ENCODE assay signal across 8 cellular contexts in genomic region chr2:60484080-60484737, GRCh38.
DNase-seq lines count a peak whose midpoint lies in the region; ATAC-seq and TF ChIP-seq lines count a peak whose summit lies in the region.

No MANE protein-coding gene starts in this region.

- H3K23ac ChIP-seq in mesendoderm (ENCODE audit: low read length), result no peak overlapping the region

- no peak overlapping the region for H3K4ac ChIP-seq in mesendoderm (ENCODE audit: low read depth, low read length)

- H2AK5ac ChIP-seq in mesendoderm (ENCODE audit: low read length), result no peak overlapping the region

- no peak overlapping the region for H3K4me3 ChIP-seq in brain microvascular endothelial cell (ENCODE audit: low read depth, low read length)
- H3K4me3 ChIP-seq in mesendoderm (ENCODE audit: low read length), result no peak overlapping the region

- H3K27me3 Mint-ChIP-seq in CD14-positive monocyte (ENCODE audit: low read depth in 3 of 3), result no peaks in the 10 kb centered on the region
- H3K27me3 Mint-ChIP-seq in activated CD4-positive, alpha-beta T cell treated with anti-CD3 and anti-CD28 coated beads for 36 hours, result peaks cover 6% of the 10 kb centered on the region

- peaks cover 3 to 8% of the 10 kb centered on the region in 2 donors for H3K36me3 Mint-ChIP-seq in CD14-positive monocyte
- H3K36me3 Mint-ChIP-seq in activated CD4-positive, alpha-beta T cell treated with anti-CD3 and anti-CD28 coated beads for 36 hours (ENCODE audit: low read depth), result no peaks in the 10 kb centered on the region

- H3K79me2 ChIP-seq in mesendoderm (ENCODE audit: control insufficient read depth, insufficient read depth, low read length), result peaks cover 27% of the 10 kb centered on the region

- no CpG with 5 or more reads among the region's 11 CpGs for WGBS in mesendoderm (ENCODE audit: extremely low coverage, insufficient coverage, low lambda C conversion rate)

- DNase-seq in CD14-positive monocyte (ENCODE audit: low spot score) (peak; percentile 84), brain microvascular endothelial cell (peak; percentile 79), mesendoderm (peak; percentile 92), HEK293T (ENCODE audit: extremely low spot score) (no peak), NCI-H146 (lab: John Stamatoyannopoulos, UW) (no peak), H4 (ENCODE audit: low spot score) (no peak)
- no peak for DNase-seq in activated CD4-positive, alpha-beta T cell treated with anti-CD3 and anti-CD28 coated beads for 36 hours

- TF ChIP-seq CTCF in CD14-positive monocyte (IDR thresholded peaks at IDR 0.05), result no peak
- TF ChIP-seq CTCF in brain microvascular endothelial cell (IDR thresholded peaks at IDR 0.05; ENCODE audit: low read depth, low read length, missing control alignments), result no peak

- H3K4me1 Mint-ChIP-seq in CD14-positive monocyte, result peaks cover 83% of the 10 kb centered on the region
- H3K4me1 Mint-ChIP-seq in activated CD4-positive, alpha-beta T cell treated with anti-CD3 and anti-CD28 coated beads for 36 hours, result peaks cover 7% of the 10 kb centered on the region

- peak overlapping the region; percentile 63 to 98 for H3K4me3 Mint-ChIP-seq in CD14-positive monocyte
- H3K4me3 Mint-ChIP-seq in activated CD4-positive, alpha-beta T cell treated with anti-CD3 and anti-CD28 coated beads for 36 hours, result no peak overlapping the region

- in situ Hi-C loops in brain microvascular endothelial cell (cut with HindIII; ENCODE audit: low pct_ligation_motif_present, low sequenced_read_pairs), result no loop called here

- intact Hi-C loops in CD14-positive monocyte (cut with micrococcal nuclease), result loop anchor here (1.0 to 10.0 kb wide), 3 partner anchors 32 to 71 kb away; partner anchors contain the start of gene BCL11A (in 1 of the 2)
- intact Hi-C loops in activated CD4-positive, alpha-beta T cell treated with anti-CD3 and anti-CD28 coated beads for 36 hours (cut with DNase I, micrococcal nuclease), result no loop called here

- H3K18ac ChIP-seq in mesendoderm (ENCODE audit: low read length), result peak overlapping the region; percentile 77

- no peak overlapping the region for H3K9ac ChIP-seq in mesendoderm (ENCODE audit: low read length)

- H3K27me3 ChIP-seq in brain microvascular endothelial cell (replicated peaks) (no peaks in the 10 kb centered on the region), mesendoderm (ENCODE audit: insufficient read depth, low read length, poor library complexity) (no peaks in the 10 kb centered on the region)

- POLR2A ChIA-PET in HEK293T (lab: Yijun Ruan, JAX), result no interaction called here
- POLR2A ChIA-PET in activated CD4-positive, alpha-beta T cell treated with anti-CD3 and anti-CD28 coated beads for 36 hours (lab: Charles Lee), result no interaction called here

- peak overlapping the region; percentile 95 to 99 (median 97) for H3K27ac Mint-ChIP-seq in CD14-positive monocyte
- no peak overlapping the region for H3K27ac Mint-ChIP-seq in activated CD4-positive, alpha-beta T cell treated with anti-CD3 and anti-CD28 coated beads for 36 hours

- H3K79me1 ChIP-seq in mesendoderm (ENCODE audit: low read length), result peaks cover 13% of the 10 kb centered on the region

- peaks cover 11% of the 10 kb centered on the region for H3K4me1 ChIP-seq in mesendoderm (ENCODE audit: control insufficient read depth, low read depth, low read length)

- CTCF ChIA-PET in HEK293T (lab: Yijun Ruan, JAX), result no interaction called here
- CTCF ChIA-PET in activated CD4-positive, alpha-beta T cell treated with anti-CD3 and anti-CD28 coated beads for 36 hours (lab: Charles Lee), result interaction anchor here (0.6 kb wide), 1 partner anchor 133 kb away, joined by 4 read pairs; no protein-coding TSS in a partner anchor

- H3K27ac ChIP-seq in brain microvascular endothelial cell, result peak overlapping the region; percentile 92
- H3K27ac ChIP-seq in mesendoderm (ENCODE audit: low read depth, low read length), result peak overlapping the region; percentile 5

- H3K4me2 ChIP-seq in mesendoderm (ENCODE audit: low read length), result no peak overlapping the region

- no peaks in the 10 kb centered on the region for H3K9me3 Mint-ChIP-seq in CD14-positive monocyte
- no peaks in the 10 kb centered on the region for H3K9me3 Mint-ChIP-seq in activated CD4-positive, alpha-beta T cell treated with anti-CD3 and anti-CD28 coated beads for 36 hours (ENCODE audit: low read depth)

- no peak overlapping the region for H2BK120ac ChIP-seq in mesendoderm (ENCODE audit: low read depth, low read length)

- no peak overlapping the region for H3K56ac ChIP-seq in mesendoderm (ENCODE audit: low read length)

- H4K8ac ChIP-seq in mesendoderm (ENCODE audit: low read depth, low read length), result no peak overlapping the region

- H2BK5ac ChIP-seq in mesendoderm (ENCODE audit: low read length), result no peak overlapping the region

- H2BK15ac ChIP-seq in mesendoderm (replicated peaks; ENCODE audit: low read depth), result no peak overlapping the region

- ATAC-seq in HG02852 (IDR thresholded peaks at IDR 0.05; ENCODE audit: unreplicated experiment), result peak; percentile 48
- ATAC-seq in activated CD4-positive, alpha-beta T cell treated with anti-CD3 and anti-CD28 coated beads for 36 hours, result no peak

- H3K36me3 ChIP-seq in brain microvascular endothelial cell (replicated peaks) (no peaks in the 10 kb centered on the region), mesendoderm (ENCODE audit: control insufficient read depth, insufficient read depth, low read length) (no peaks in the 10 kb centered on the region)

- H4K5ac ChIP-seq in mesendoderm (ENCODE audit: low read length), result no peak overlapping the region

TF ChIP-seq in HEK293T, 16 proteins besides CTCF, POLR2A, EP300 and RAD21:
- no peak for TF ChIP-seq PKNOX1 (IDR thresholded peaks at IDR 0.05)
- no peak for TF ChIP-seq ZNF384 (IDR thresholded peaks at IDR 0.05)
- TF ChIP-seq TARDBP (IDR thresholded peaks at IDR 0.05), result no peak
- no peak for TF ChIP-seq FOXK2 (IDR thresholded peaks at IDR 0.05)

Comparison
In these comparisons a context has a peak if more than half of its experiments do, and no peak if none do; other contexts are left out.
1. DNase-seq: peak in CD14-positive monocyte (single experiment), brain microvascular endothelial cell (single experiment) and mesendoderm (single experiment); none in HEK293T (single experiment), NCI-H146 (single experiment), activated CD4-positive, alpha-beta T cell treated with anti-CD3 and anti-CD28 coated beads for 36 hours (single experiment) and H4 (single experiment).
2. intact Hi-C loops: an anchor here in CD14-positive monocyte (1.0 to 10.0 kb wide); none called in activated CD4-positive, alpha-beta T cell treated with anti-CD3 and anti-CD28 coated beads for 36 hours.